22 cellular contexts compared by ENCODE assay signal in genomic region chr1:52653207-52653849, GRCh38. TPM values are rescaled to one million over a fixed set of nuclear protein-coding genes. Genes with fewer than 3 reads are reported as not detected.
"Had no signal": no experiment of that assay in that cellular context is flagged by ENCODE, and none has a peak within 500 bp of the region (broad histone marks: within the 10 kb centered on the region; RNA-seq: fewer than 3 reads in every experiment).

No MANE protein-coding gene starts in this region.

- H3K27me3 Mint-ChIP-seq: activated T-cell treated with anti-CD3 and anti-CD28 coated beads, Interleukin-2, amount 50 U/mL, for 24 hours had no signal

- H3K36me3 Mint-ChIP-seq: WTC11 had no signal

- H3K27me3 ChIP-seq: adrenal gland, breast epithelium, gastrocnemius medialis, spleen, tibial artery had no signal

- H3K9me3 ChIP-seq: adrenal gland, breast epithelium, gastrocnemius medialis, spleen, tibial artery had no signal

- H3K36me3 ChIP-seq: adrenal gland, breast epithelium, gastrocnemius medialis, tibial artery had no signal

- H3K4me3 ChIP-seq: adrenal gland, breast epithelium, gastrocnemius medialis, spleen, tibial artery had no signal

- H3K4me3 Mint-ChIP-seq: activated CD8-positive, alpha-beta T cell treated with anti-CD3 and anti-CD28 coated beads, Interleukin-2, amount 10 ng/mL, durations not matched to agents 7 days and 5 days; activated naive CD4-positive, alpha-beta T cell treated with anti-CD3 and anti-CD28 coated beads for 36 hours; activated T-cell treated with anti-CD3 and anti-CD28 coated beads, Interleukin-2, amount 50 U/mL, for 24 hours; WTC11 had no signal

- H3K27ac ChIP-seq: adrenal gland, breast epithelium, spleen, tibial artery had no signal

- H3K4me1 Mint-ChIP-seq: WTC11 had no signal

- H3K27ac Mint-ChIP-seq: activated CD8-positive, alpha-beta T cell treated with anti-CD3 and anti-CD28 coated beads, Interleukin-2, amount 10 ng/mL, durations not matched to agents 7 days and 5 days; activated naive CD4-positive, alpha-beta T cell treated with anti-CD3 and anti-CD28 coated beads for 36 hours; activated T-cell treated with anti-CD3 and anti-CD28 coated beads, Interleukin-2, amount 50 U/mL, for 24 hours; WTC11 had no signal

- H3K4me1 ChIP-seq: breast epithelium, spleen, tibial artery had no signal

- H3K9me3 Mint-ChIP-seq: activated naive CD4-positive, alpha-beta T cell treated with anti-CD3 and anti-CD28 coated beads for 36 hours; activated T-cell treated with anti-CD3 and anti-CD28 coated beads, Interleukin-2, amount 50 U/mL, for 24 hours; WTC11 had no signal

- DNase-seq: activated CD4-positive, alpha-beta T cell treated with anti-CD3 and anti-CD28 coated beads for 48 hours; activated CD8-positive, alpha-beta T cell treated with anti-CD3 and anti-CD28 coated beads, Interleukin-2, amount 10 ng/mL, durations not matched to agents 7 days and 5 days; activated naive CD4-positive, alpha-beta T cell treated with anti-CD3 and anti-CD28 coated beads for 36 hours; activated T-cell treated with anti-CD3 and anti-CD28 coated beads, Interleukin-2, amount 50 U/mL, for 24 hours; adrenal gland; effector CD8-positive, alpha-beta T cell; gastrocnemius medialis; head of caudate nucleus; kidney glomerular epithelial cell; mesendoderm; occipital lobe; retina; spleen; stimulated activated naive CD4-positive, alpha-beta T cell treated with Interleukin-2 at 50 U/mL for 16 hours; substantia nigra; tibial artery had no signal

- ATAC-seq: activated CD8-positive, alpha-beta T cell treated with anti-CD3 and anti-CD28 coated beads, Interleukin-2, amount 10 ng/mL, durations not matched to agents 7 days and 5 days; esophagus mucosa; gastrocnemius medialis; WTC11 had no signal

RNA-seq across cellular contexts. Expression of gene SHISAL2A, which starts 20.4 kb away (rescaled TPM):
- total RNA-seq: astrocyte, cerebellum, occipital lobe had no signal
- polyA plus RNA-seq: neural cell had no signal
